Comparison of ENCODE assay signal across 9 cellular contexts in the genomic region with DNA sequence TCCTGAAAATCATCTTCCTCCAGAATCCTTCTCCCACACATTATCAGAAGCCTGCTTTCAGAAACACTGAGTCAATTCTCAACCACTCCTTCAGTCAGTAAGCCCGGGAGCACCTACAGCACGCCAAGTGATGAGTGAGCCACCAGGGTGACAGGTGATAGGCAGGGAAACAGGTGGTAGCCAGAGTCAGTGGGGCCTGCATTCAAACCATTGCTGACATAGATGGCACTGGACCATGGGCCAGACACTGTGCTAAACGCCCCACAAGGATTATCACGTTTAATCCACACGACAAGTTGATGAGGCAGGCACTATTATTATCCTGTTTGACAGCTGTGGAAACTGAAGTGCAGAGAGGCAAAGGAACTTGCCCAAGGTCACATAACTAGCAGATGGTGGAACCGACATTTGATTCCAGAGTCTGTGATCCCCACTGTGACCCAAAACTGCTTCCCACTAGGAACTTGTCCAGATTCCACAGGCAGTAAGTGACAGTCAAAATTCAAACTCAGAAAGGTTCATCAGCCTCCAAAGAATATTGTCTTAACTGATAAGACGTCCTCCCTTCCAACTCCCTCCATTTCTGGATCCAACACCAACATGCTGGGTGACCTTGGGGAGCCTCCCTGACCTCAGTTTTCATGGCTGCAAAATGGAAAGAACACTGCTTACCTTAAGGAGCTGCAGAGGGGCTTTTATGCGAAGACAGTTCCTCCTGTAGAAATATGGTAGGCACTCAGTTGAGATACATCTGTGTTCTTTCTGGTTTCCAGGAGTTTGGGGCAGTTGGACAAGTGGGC. TPM values are rescaled to one million over a fixed set of nuclear protein-coding genes. Genes with fewer than 3 reads are reported as not detected.
A peak's percentile ranks its signal among the peaks of the same experiment; 100 is the strongest.
DNase-seq lines count a peak whose midpoint lies in the region; ATAC-seq, FAIRE-seq and TF ChIP-seq lines count a peak whose summit lies in the region.
"Had no signal": no experiment of that assay in that cellular context is flagged by ENCODE, and none has a peak within 500 bp of the region (broad histone marks: within the 10 kb centered on the region; RNA-seq: fewer than 3 reads in every experiment).

No MANE protein-coding gene starts in this region.

- in situ Hi-C loops in transverse colon (cut with MboI; ENCODE audit: low pct_ligation_motif_present in 1 of 4, low pct_unique_long_range_greater_than_20kb in 1 of 4, low sequenced_read_pairs in 3 of 4) = no loop called here

- no peaks in the 10 kb centered on the region for H3K27me3 ChIP-seq in transverse colon

- CTCF ChIA-PET in activated naive CD4-positive, alpha-beta T cell treated with anti-CD3 and anti-CD28 coated beads for 36 hours (lab: Charles Lee) = interaction anchor here (2.2 to 2.6 kb wide), 2 partner anchors 14 to 90 kb away, joined by 7 to 9 read pairs; no protein-coding TSS in a partner anchor
- CTCF ChIA-PET in activated naive CD4-positive, alpha-beta T cell treated with anti-CD3 and anti-CD28 coated beads, Interleukin-2, amount 10 ng/mL, durations not matched to agents 7 days and 5 days (lab: Charles Lee) = interaction anchor here (1.1 to 6.5 kb wide), 4 partner anchors 13 to 53 kb away, joined by 3 to 35 read pairs (median 4); no protein-coding TSS in a partner anchor

- WGBS in transverse colon (ENCODE audit: low coverage in 1 of 2), 2 donors = 60 to 75% methylated on average over 1 to 8 of the region's 8 CpGs

- peaks cover 18 to 47% (median 34%) of the 10 kb centered on the region in 4 donors for H3K4me1 ChIP-seq in transverse colon

- peak overlapping the region; percentile 90 for H3K27ac Mint-ChIP-seq in activated naive CD4-positive, alpha-beta T cell treated with anti-CD3 and anti-CD28 coated beads for 36 hours
- H3K27ac Mint-ChIP-seq in activated naive CD4-positive, alpha-beta T cell treated with anti-CD3 and anti-CD28 coated beads, Interleukin-2, amount 10 ng/mL, durations not matched to agents 7 days and 5 days = no peak overlapping the region
- H3K27ac Mint-ChIP-seq in activated naive CD8-positive, alpha-beta T cell treated with anti-CD3 and anti-CD28 coated beads, Interleukin-2, amount 10 ng/mL, durations not matched to agents 7 days and 5 days = peak overlapping the region; percentile 90

- no peaks in the 10 kb centered on the region for H3K9me3 Mint-ChIP-seq in activated naive CD4-positive, alpha-beta T cell treated with anti-CD3 and anti-CD28 coated beads for 36 hours
- peaks cover 1% of the 10 kb centered on the region for H3K9me3 Mint-ChIP-seq in activated naive CD4-positive, alpha-beta T cell treated with anti-CD3 and anti-CD28 coated beads, Interleukin-2, amount 10 ng/mL, durations not matched to agents 7 days and 5 days
- H3K9me3 Mint-ChIP-seq in activated naive CD8-positive, alpha-beta T cell treated with anti-CD3 and anti-CD28 coated beads, Interleukin-2, amount 10 ng/mL, durations not matched to agents 7 days and 5 days = peaks cover 2% of the 10 kb centered on the region

- H3K27ac ChIP-seq in transverse colon = peak overlapping the region; percentile 78 to 91 (median 84)

- TF ChIP-seq POLR2A in transverse colon (IDR thresholded peaks at IDR 0.05) (no peak), GM12892 (IDR thresholded peaks at IDR 0.05; ENCODE audit: low read depth, low read length) (no peak)

- POLR2A ChIA-PET in activated naive CD8-positive, alpha-beta T cell treated with anti-CD3 and anti-CD28 coated beads, Interleukin-2, amount 10 ng/mL, durations not matched to agents 7 days and 5 days (lab: Charles Lee) = interaction anchor here (0.6 to 1.4 kb wide), 3 partner anchors 13 to 23 kb away, joined by 3 to 4 read pairs (median 3); no protein-coding TSS in a partner anchor

- intact Hi-C loops in activated naive CD4-positive, alpha-beta T cell treated with anti-CD3 and anti-CD28 coated beads for 36 hours (cut with micrococcal nuclease) = loop anchor here (5.0 kb wide), 1 partner anchor 153 kb away; no protein-coding TSS in a partner anchor
- intact Hi-C loops in transverse colon (cut with DNase I; ENCODE audit: low total_unique reads) = no loop called here

- H3K36me3 ChIP-seq in transverse colon = no peaks in the 10 kb centered on the region

- FAIRE-seq in GM12892 (lab: Jason Lieb, UNC) = no peak
- FAIRE-seq: D721Med had no signal

- H3K36me3 Mint-ChIP-seq in activated naive CD4-positive, alpha-beta T cell treated with anti-CD3 and anti-CD28 coated beads for 36 hours (ENCODE audit: low read depth) = no peaks in the 10 kb centered on the region
- H3K36me3 Mint-ChIP-seq in activated naive CD4-positive, alpha-beta T cell treated with anti-CD3 and anti-CD28 coated beads, Interleukin-2, amount 10 ng/mL, durations not matched to agents 7 days and 5 days = no peaks in the 10 kb centered on the region
- H3K36me3 Mint-ChIP-seq in activated naive CD8-positive, alpha-beta T cell treated with anti-CD3 and anti-CD28 coated beads, Interleukin-2, amount 10 ng/mL, durations not matched to agents 7 days and 5 days = peaks cover 12% of the 10 kb centered on the region

- DNase-seq in activated naive CD4-positive, alpha-beta T cell treated with anti-CD3 and anti-CD28 coated beads for 36 hours = peak; percentile 43
- DNase-seq in activated naive CD4-positive, alpha-beta T cell treated with anti-CD3 and anti-CD28 coated beads, Interleukin-2, amount 10 ng/mL, durations not matched to agents 7 days and 5 days = no peak
- no peak for DNase-seq in activated naive CD8-positive, alpha-beta T cell treated with anti-CD3 and anti-CD28 coated beads, Interleukin-2, amount 10 ng/mL, durations not matched to agents 7 days and 5 days
- DNase-seq in iris pigment epithelial cell (ENCODE audit: low read depth) (peak; percentile 50), transverse colon (no peak), hippocampal formation (lab: John Stamatoyannopoulos, UW) (no peak), GM12892 (ENCODE audit: insufficient read length) (no peak)

- no peaks in the 10 kb centered on the region for H3K9me3 ChIP-seq in transverse colon

- H3K27me3 Mint-ChIP-seq in activated naive CD4-positive, alpha-beta T cell treated with anti-CD3 and anti-CD28 coated beads for 36 hours (ENCODE audit: low read depth) = no peaks in the 10 kb centered on the region
- H3K27me3 Mint-ChIP-seq in activated naive CD4-positive, alpha-beta T cell treated with anti-CD3 and anti-CD28 coated beads, Interleukin-2, amount 10 ng/mL, durations not matched to agents 7 days and 5 days = peaks cover 7% of the 10 kb centered on the region
- H3K27me3 Mint-ChIP-seq in activated naive CD8-positive, alpha-beta T cell treated with anti-CD3 and anti-CD28 coated beads, Interleukin-2, amount 10 ng/mL, durations not matched to agents 7 days and 5 days = no peaks in the 10 kb centered on the region

- H3K4me3 ChIP-seq in transverse colon = no peak overlapping the region

- no peak for TF ChIP-seq EP300 in transverse colon (IDR thresholded peaks at IDR 0.05; ENCODE audit: low read depth)

- no peak overlapping the region for H3K4me3 Mint-ChIP-seq in activated naive CD4-positive, alpha-beta T cell treated with anti-CD3 and anti-CD28 coated beads for 36 hours
- H3K4me3 Mint-ChIP-seq in activated naive CD4-positive, alpha-beta T cell treated with anti-CD3 and anti-CD28 coated beads, Interleukin-2, amount 10 ng/mL, durations not matched to agents 7 days and 5 days = no peak overlapping the region
- H3K4me3 Mint-ChIP-seq in activated naive CD8-positive, alpha-beta T cell treated with anti-CD3 and anti-CD28 coated beads, Interleukin-2, amount 10 ng/mL, durations not matched to agents 7 days and 5 days = no peak overlapping the region

- no peak for TF ChIP-seq CTCF in transverse colon (IDR thresholded peaks at IDR 0.05)

- no peak for ATAC-seq in activated naive CD8-positive, alpha-beta T cell treated with anti-CD3 and anti-CD28 coated beads, Interleukin-2, amount 10 ng/mL, durations not matched to agents 7 days and 5 days (ENCODE audit: low read depth)
- ATAC-seq in HG03457 (IDR thresholded peaks at IDR 0.05; ENCODE audit: unreplicated experiment) = no peak

- H3K4me1 Mint-ChIP-seq in activated naive CD4-positive, alpha-beta T cell treated with anti-CD3 and anti-CD28 coated beads for 36 hours (ENCODE audit: low read depth) = peaks cover 25% of the 10 kb centered on the region
- H3K4me1 Mint-ChIP-seq in activated naive CD4-positive, alpha-beta T cell treated with anti-CD3 and anti-CD28 coated beads, Interleukin-2, amount 10 ng/mL, durations not matched to agents 7 days and 5 days = peaks cover 44% of the 10 kb centered on the region
- H3K4me1 Mint-ChIP-seq in activated naive CD8-positive, alpha-beta T cell treated with anti-CD3 and anti-CD28 coated beads, Interleukin-2, amount 10 ng/mL, durations not matched to agents 7 days and 5 days = peaks cover 42% of the 10 kb centered on the region

RNA-seq across cellular contexts. Expression of a gene that starts 23.9 kb away (rescaled TPM):
- total RNA-seq in activated naive CD4-positive, alpha-beta T cell treated with anti-CD3 and anti-CD28 coated beads for 36 hours = 10 to 100 TPM; 91.7 to 92.6 TPM
- 10 to 100 TPM; 72.6 to 75.2 TPM for total RNA-seq in activated naive CD8-positive, alpha-beta T cell treated with anti-CD3 and anti-CD28 coated beads, Interleukin-2, amount 10 ng/mL, durations not matched to agents 7 days and 5 days
- 10 to 100 TPM; 29.6 to 52.3 (median 36.9) TPM for total RNA-seq in transverse colon
- polyA plus RNA-seq in GM12892 (2012; ENCODE audit: missing spikeins) = 69.1 TPM

Comparison
In these comparisons a context has a peak if more than half of its experiments do, and no peak if none do; other contexts are left out.
1. DNase-seq: peak in activated naive CD4-positive, alpha-beta T cell treated with anti-CD3 and anti-CD28 coated beads for 36 hours (single experiment) and iris pigment epithelial cell (single experiment); none in activated naive CD4-positive, alpha-beta T cell treated with anti-CD3 and anti-CD28 coated beads, Interleukin-2, amount 10 ng/mL, durations not matched to agents 7 days and 5 days (single experiment), activated naive CD8-positive, alpha-beta T cell treated with anti-CD3 and anti-CD28 coated beads, Interleukin-2, amount 10 ng/mL, durations not matched to agents 7 days and 5 days (single experiment), transverse colon (single experiment), hippocampal formation (0 of 2) and GM12892 (single experiment).